Comparison of ENCODE assay signal across 8 cellular contexts in genomic region chr4:184745747-184746531, GRCh38. TPM values are rescaled to one million over a fixed set of nuclear protein-coding genes. Genes with fewer than 3 reads are reported as not detected.
DNase-seq lines count a peak whose midpoint lies in the region; ATAC-seq lines count a peak whose summit lies in the region.

No MANE protein-coding gene starts in this region.

- no peak overlapping the region for H3K4me3 Mint-ChIP-seq in activated CD4-positive, alpha-beta memory T cell treated with anti-CD3 and anti-CD28 coated beads for 36 hours

- 56% methylated on average over 11 of the region's 12 CpGs for WGBS in mesenchymal stem cell

- peak overlapping the region; percentile 86 for H2AK5ac ChIP-seq in mesenchymal stem cell (ENCODE audit: low read length, severe bottlenecking)

- H3K36me3 Mint-ChIP-seq in activated CD4-positive, alpha-beta memory T cell treated with anti-CD3 and anti-CD28 coated beads for 36 hours = no peaks in the 10 kb centered on the region

- H3K14ac ChIP-seq in mesenchymal stem cell (ENCODE audit: low read length in 2 of 2) = no peak overlapping the region

- no peaks in the 10 kb centered on the region for H3K27me3 ChIP-seq in mesenchymal stem cell (ENCODE audit: control insufficient read depth in 1 of 2, insufficient read depth in 1 of 2, low read length in 2 of 2)

- H3K9me3 Mint-ChIP-seq in activated CD4-positive, alpha-beta memory T cell treated with anti-CD3 and anti-CD28 coated beads for 36 hours = no peaks in the 10 kb centered on the region

- H3K4ac ChIP-seq in mesenchymal stem cell (ENCODE audit: low read depth in 1 of 2, low read length in 2 of 2) = no peak overlapping the region

- CTCF ChIA-PET in activated CD4-positive, alpha-beta memory T cell treated with anti-CD3 and anti-CD28 coated beads for 36 hours (lab: Charles Lee) = interaction anchor here (0.5 to 2.5 kb wide), 30 partner anchors 8 to 482 kb away, joined by 3 to 15 read pairs (median 5); partner anchors contain the start of genes ACSL1 and CENPU

- H3K9me3 ChIP-seq in mesenchymal stem cell (ENCODE audit: control insufficient read depth, low read length) = no peaks in the 10 kb centered on the region

- intact Hi-C loops in activated CD4-positive, alpha-beta memory T cell treated with anti-CD3 and anti-CD28 coated beads for 36 hours (cut with micrococcal nuclease) = loop anchor here (1.0 to 10.0 kb wide), 5 partner anchors 76 to 349 kb away; no protein-coding TSS in a partner anchor

- no peaks in the 10 kb centered on the region for H3K36me3 ChIP-seq in mesenchymal stem cell (ENCODE audit: control insufficient read depth in 1 of 2, insufficient read depth in 2 of 2, low read depth in 1 of 2, low read length in 2 of 2)

- no peak overlapping the region for H4K8ac ChIP-seq in mesenchymal stem cell (ENCODE audit: low read length)

- ATAC-seq in HG03175 (IDR thresholded peaks at IDR 0.05; ENCODE audit: unreplicated experiment) (peak; percentile 79), HG02623 (IDR thresholded peaks at IDR 0.05; ENCODE audit: unreplicated experiment) (no peak)

- peak overlapping the region; percentile 83 for H3K9ac ChIP-seq in mesenchymal stem cell (ENCODE audit: low read length)

- no peak overlapping the region for H3K4me2 ChIP-seq in mesenchymal stem cell (ENCODE audit: low read length, poor library complexity, severe bottlenecking)

- H2BK15ac ChIP-seq in mesenchymal stem cell (ENCODE audit: low read depth, poor library complexity, severe bottlenecking) = no peak overlapping the region

- no peak overlapping the region for H3K23ac ChIP-seq in mesenchymal stem cell (ENCODE audit: low read length in 2 of 2)

- H3K4me3 ChIP-seq in mesenchymal stem cell (ENCODE audit: insufficient read depth in 1 of 2, low read depth in 1 of 2, low read length in 2 of 2) = peak overlapping the region in 1 of 2 experiments; percentile 34

- no peaks in the 10 kb centered on the region for H3K27me3 Mint-ChIP-seq in activated CD4-positive, alpha-beta memory T cell treated with anti-CD3 and anti-CD28 coated beads for 36 hours

- H3K4me1 ChIP-seq in mesenchymal stem cell (ENCODE audit: control insufficient read depth, insufficient read depth, low read depth, low read length) = peaks cover 16% of the 10 kb centered on the region

- H3K18ac ChIP-seq in mesenchymal stem cell (ENCODE audit: low read depth in 1 of 2, low read length in 2 of 2) = no peak overlapping the region

- no peak overlapping the region for H2AFZ ChIP-seq in mesenchymal stem cell (ENCODE audit: low read depth, low read length)

- H3K27ac ChIP-seq in mesenchymal stem cell (ENCODE audit: low read length, poor library complexity, severe bottlenecking) = peak overlapping the region; percentile 78

- H3K4me1 Mint-ChIP-seq in activated CD4-positive, alpha-beta memory T cell treated with anti-CD3 and anti-CD28 coated beads for 36 hours (ENCODE audit: low read depth) = peaks cover 8% of the 10 kb centered on the region

- no peaks in the 10 kb centered on the region for H3K79me1 ChIP-seq in mesenchymal stem cell (replicated peaks; ENCODE audit: low read length, poor library complexity, severe bottlenecking)

- H2BK5ac ChIP-seq in mesenchymal stem cell (ENCODE audit: low read depth, low read length, poor library complexity, severe bottlenecking) = no peak overlapping the region

- no peak overlapping the region for H2BK12ac ChIP-seq in mesenchymal stem cell (ENCODE audit: low read length in 2 of 2)

- H2BK120ac ChIP-seq in mesenchymal stem cell (ENCODE audit: low read depth, low read length) = no peak overlapping the region

- POLR2A ChIA-PET in activated CD4-positive, alpha-beta memory T cell treated with anti-CD3 and anti-CD28 coated beads for 36 hours (lab: Charles Lee) = interaction anchor here (1.0 kb wide), 1 partner anchor 12 kb away, joined by 4 read pairs; the partner anchor contains the start of gene CENPU

- no peak overlapping the region for H4K91ac ChIP-seq in mesenchymal stem cell (ENCODE audit: low read length)

- no peak overlapping the region for H3K27ac Mint-ChIP-seq in activated CD4-positive, alpha-beta memory T cell treated with anti-CD3 and anti-CD28 coated beads for 36 hours

- DNase-seq in GM04504 (ENCODE audit: low read depth) = peak; percentile 52
- peak; percentile 76 for DNase-seq in NCI-H82 (lab: John Stamatoyannopoulos, UW)
- peak; percentile 80 for DNase-seq in activated CD4-positive, alpha-beta memory T cell treated with anti-CD3 and anti-CD28 coated beads for 36 hours
- DNase-seq in effector CD4-positive, alpha-beta T cell = peak; percentile 55
- DNase-seq in mesenchymal stem cell = peak; percentile 74
- DNase-seq in stimulated activated CD8-positive, alpha-beta memory T cell treated with anti-CD3 and anti-CD28 coated beads, Interleukin-12 subunit alpha, Interleukin-12 subunit beta, amount 100 ng/mL, for 4 hours (ENCODE audit: low read depth) = peak; percentile 33

RNA-seq across cellular contexts. Expression of gene CENPU, which starts 12.0 kb away (rescaled TPM):
- 10 to 100 TPM; 82.7 to 87.6 TPM for total RNA-seq in activated CD4-positive, alpha-beta memory T cell treated with anti-CD3 and anti-CD28 coated beads for 36 hours
- polyA plus RNA-seq in mesenchymal stem cell (2013, experiment 1 of 2) = 6.4 TPM
- 6.5 TPM for polyA plus RNA-seq in mesenchymal stem cell (2013, experiment 2 of 2)
